Comparison of ENCODE assay signal across 15 cellular contexts in the genomic region with DNA sequence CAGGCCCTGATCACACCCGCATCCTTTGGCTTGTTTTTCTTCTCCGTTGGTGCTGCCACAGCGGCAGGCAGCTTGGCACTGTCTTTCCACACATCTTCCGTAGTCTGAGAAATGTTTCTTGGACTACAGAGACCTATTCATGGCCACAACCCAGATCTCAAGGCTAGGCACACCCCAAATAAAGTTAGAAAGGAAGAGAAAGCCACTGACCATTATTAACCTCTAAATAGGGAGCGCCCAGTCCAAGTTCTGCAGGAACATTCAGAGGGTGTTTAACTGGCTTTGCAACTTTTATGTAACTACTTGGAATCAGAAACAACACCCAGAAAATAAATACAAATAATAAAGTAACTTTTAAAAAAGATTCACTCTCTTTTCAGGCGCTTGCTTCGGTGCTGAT.
A peak's percentile ranks its signal among the peaks of the same experiment; 100 is the strongest.
DNase-seq lines count a peak whose midpoint lies in the region; ATAC-seq and TF ChIP-seq lines count a peak whose summit lies in the region.
"Had no signal": no experiment of that assay in that cellular context is flagged by ENCODE, and none has a peak within 500 bp of the region (broad histone marks: within the 10 kb centered on the region; RNA-seq: fewer than 3 reads in every experiment).

No MANE protein-coding gene starts in this region.

- no peak for TF ChIP-seq EP300 in suprapubic skin (IDR thresholded peaks at IDR 0.05)

- no peak for ATAC-seq in activated CD4-positive, alpha-beta T cell treated with anti-CD3 and anti-CD28 coated beads for 36 hours
- no peak for ATAC-seq in memory B cell (ENCODE audit: low read depth)
- ATAC-seq in activated CD4-positive, CD25-positive, alpha-beta regulatory T cell treated with anti-CD3 and anti-CD28 coated beads, Interleukin-2, amount 50 U/mL, for 24 hours: no peak
- no peak for ATAC-seq in HG02623 (IDR thresholded peaks at IDR 0.05; ENCODE audit: unreplicated experiment)
- ATAC-seq: A549; stimulated activated naive CD8-positive, alpha-beta T cell treated with anti-CD3 and anti-CD28 coated beads, Interleukin-15, Interleukin-2, amounts not matched to agents 100 U/mL and 50 U/mL, for 24 hours had no signal

- DNase-seq in activated CD4-positive, alpha-beta T cell treated with anti-CD3 and anti-CD28 coated beads for 36 hours: no peak
- no peak for DNase-seq in activated CD4-positive, alpha-beta T cell treated with anti-CD3 and anti-CD28 coated beads, Interleukin-2, amount 50 U/mL, for 1 hour
- no peak for DNase-seq in memory B cell (ENCODE audit: low spot score in 2 of 2)
- DNase-seq in suprapubic skin (ENCODE audit: low spot score in 2 of 2): no peak
- no peak for DNase-seq in Calu3
- DNase-seq: activated CD4-positive, alpha-beta T cell treated with anti-CD3 and anti-CD28 coated beads, Interleukin-2, amount 50 U/mL, for 48 hours; foreskin melanocyte; RPMI8226; stimulated activated CD4-positive, alpha-beta T cell treated with anti-CD3 and anti-CD28 coated beads, Interleukin-15, amount 100 ng/mL, for 24 hours; stimulated activated naive CD8-positive, alpha-beta T cell treated with anti-CD3 and anti-CD28 coated beads, Interleukin-15, Interleukin-2, amounts not matched to agents 100 U/mL and 50 U/mL, for 24 hours had no signal

- CTCF ChIA-PET in activated CD4-positive, alpha-beta T cell treated with anti-CD3 and anti-CD28 coated beads for 36 hours (lab: Charles Lee): interaction anchor here (0.6 kb wide), 1 partner anchor 95 kb away, joined by 3 read pairs; no protein-coding TSS in a partner anchor
- CTCF ChIA-PET in Calu3 (lab: Charles Lee): no interaction called here

- 62% methylated on average over 7 of the region's 7 CpGs for WGBS in suprapubic skin

- H3K27me3 ChIP-seq in suprapubic skin: no peaks in the 10 kb centered on the region

- peak overlapping the region; percentile 64 for H3K27ac Mint-ChIP-seq in activated CD4-positive, alpha-beta T cell treated with anti-CD3 and anti-CD28 coated beads for 36 hours
- peak overlapping the region; percentile 72 for H3K27ac Mint-ChIP-seq in memory B cell
- no peak overlapping the region for H3K27ac Mint-ChIP-seq in Calu3 (ENCODE audit: unreplicated experiment)

- peaks cover 29% of the 10 kb centered on the region for H3K4me1 ChIP-seq in suprapubic skin

- H3K4me1 Mint-ChIP-seq in activated CD4-positive, alpha-beta T cell treated with anti-CD3 and anti-CD28 coated beads for 36 hours: peaks cover 87% of the 10 kb centered on the region
- H3K4me1 Mint-ChIP-seq in memory B cell: peaks cover 58% of the 10 kb centered on the region
- H3K4me1 Mint-ChIP-seq in Calu3 (ENCODE audit: low read depth, unreplicated experiment): peaks cover 9% of the 10 kb centered on the region

- peak overlapping the region; percentile 20 for H3K27ac ChIP-seq in cingulate gyrus (ENCODE audit: low read depth, low read length)
- peak overlapping the region; percentile 81 for H3K27ac ChIP-seq in suprapubic skin

- H3K27me3 Mint-ChIP-seq in activated CD4-positive, alpha-beta T cell treated with anti-CD3 and anti-CD28 coated beads for 36 hours: no peaks in the 10 kb centered on the region
- H3K27me3 Mint-ChIP-seq in memory B cell (no peaks in the 10 kb centered on the region), Calu3 (ENCODE audit: unreplicated experiment) (no peaks in the 10 kb centered on the region)

- no peaks in the 10 kb centered on the region for H3K36me3 ChIP-seq in suprapubic skin

- no peak for TF ChIP-seq POLR2A in suprapubic skin (IDR thresholded peaks at IDR 0.05)

- TF ChIP-seq CTCF in suprapubic skin (IDR thresholded peaks at IDR 0.05) (no peak), Calu3 (IDR thresholded peaks at IDR 0.05; ENCODE audit: unreplicated experiment) (no peak)

- no TSS peak for BruUV-seq in Calu3 (replicated peaks; lab: Mats Ljungman, UMichigan)

- H3K9me3 ChIP-seq in suprapubic skin: no peaks in the 10 kb centered on the region

- no peak overlapping the region for H3K4me3 ChIP-seq in suprapubic skin
- H3K4me3 ChIP-seq: A549 had no signal

- intact Hi-C loops in activated CD4-positive, alpha-beta T cell treated with anti-CD3 and anti-CD28 coated beads for 36 hours (cut with DNase I, micrococcal nuclease): no loop called here
- intact Hi-C loops in Calu3 (cut with micrococcal nuclease; ENCODE audit: unreplicated experiment): no loop called here

- POLR2A ChIA-PET in activated CD4-positive, alpha-beta T cell treated with anti-CD3 and anti-CD28 coated beads for 36 hours (lab: Charles Lee): no interaction called here

- peaks cover 63% of the 10 kb centered on the region for H3K36me3 Mint-ChIP-seq in activated CD4-positive, alpha-beta T cell treated with anti-CD3 and anti-CD28 coated beads for 36 hours (ENCODE audit: low read depth)
- H3K36me3 Mint-ChIP-seq in memory B cell (peaks cover 44% of the 10 kb centered on the region), Calu3 (ENCODE audit: insufficient read depth, unreplicated experiment) (no peaks in the 10 kb centered on the region)
- H3K36me3 Mint-ChIP-seq: brain had no signal

- H3K4me3 Mint-ChIP-seq in activated CD4-positive, alpha-beta T cell treated with anti-CD3 and anti-CD28 coated beads for 36 hours: no peak overlapping the region
- H3K4me3 Mint-ChIP-seq in memory B cell: peak overlapping the region; percentile 54
- H3K4me3 Mint-ChIP-seq in Calu3 (ENCODE audit: low read depth, unreplicated experiment): no peak overlapping the region
- H3K4me3 Mint-ChIP-seq: brain had no signal

- peaks cover 21% of the 10 kb centered on the region for H3K9me3 Mint-ChIP-seq in activated CD4-positive, alpha-beta T cell treated with anti-CD3 and anti-CD28 coated beads for 36 hours (ENCODE audit: low read depth)
- H3K9me3 Mint-ChIP-seq in memory B cell (peaks cover 2% of the 10 kb centered on the region), Calu3 (ENCODE audit: low read depth, unreplicated experiment) (no peaks in the 10 kb centered on the region)
